Comparison of ENCODE assay signal across 28 cellular contexts in genomic region chr6:109031416-109031815, GRCh38.
"Had no signal": no experiment of that assay in that cellular context is flagged by ENCODE, and none has a peak within 500 bp of the region (broad histone marks: within the 10 kb centered on the region; RNA-seq: fewer than 3 reads in every experiment).

No MANE protein-coding gene starts in this region.

- DNase-seq: activated CD4-positive, alpha-beta memory T cell treated with anti-CD3 and anti-CD28 coated beads for 36 hours; activated CD4-positive, alpha-beta T cell treated with anti-CD3 and anti-CD28 coated beads, Interleukin-2, amount 10 ng/mL, durations not matched to agents 7 days and 5 days; activated CD4-positive, CD25-positive, alpha-beta regulatory T cell; activated CD8-positive, alpha-beta memory T cell treated with anti-CD3 and anti-CD28 coated beads, Interleukin-2, amount 50 U/mL, for 48 hours; activated effector memory CD4-positive, alpha-beta T cell treated with anti-CD3 and anti-CD28 coated beads, Interleukin-2, amount 50 U/mL, for 16 hours; activated naive CD4-positive, alpha-beta T cell treated with Interleukin-2 at 50 U/mL for 16 hours; activated naive CD8-positive, alpha-beta T cell treated with anti-CD3 and anti-CD28 coated beads, Interleukin-2, amount 50 U/mL, for 24 hours; activated T-cell treated with anti-CD3 and anti-CD28 coated beads, Interleukin-2, amount 50 U/mL, for 1 hour; amniotic stem cell; body of pancreas; KG1; NCI-H1092; NCI-H1417 treated with DMSO at 0.1 percent for 48 hours; NCI-H1694; NCI-H2029; NCI-H2107; NCI-H2171 treated with DMSO at 0.1 percent for 48 hours; NCI-H510A treated with DMSO at 0.1 percent for 48 hours; NK-92 treated with Interleukin-12 subunit alpha and Interleukin-12 subunit beta, amount 100 ng/mL, for 24 hours; OCI-M1; Peyer's patch; SIG-M5; T-helper 2 cell; T1000 had no signal

- H3K4me1 ChIP-seq: ascending aorta, body of pancreas, Peyer's patch had no signal

- H3K4me3 ChIP-seq: ascending aorta, body of pancreas, Peyer's patch had no signal

- H3K36me3 ChIP-seq: ascending aorta, Peyer's patch had no signal

- ATAC-seq: activated naive CD4-positive, alpha-beta T cell treated with anti-CD3 and anti-CD28 coated beads, Interleukin-2, amount 50 U/mL, for 72 hours; activated naive CD8-positive, alpha-beta T cell treated with anti-CD3 and anti-CD28 coated beads, Interleukin-2, amount 50 U/mL, for 24 hours; body of pancreas had no signal

- H3K27ac Mint-ChIP-seq: activated CD4-positive, alpha-beta memory T cell treated with anti-CD3 and anti-CD28 coated beads for 36 hours; activated CD4-positive, alpha-beta T cell treated with anti-CD3 and anti-CD28 coated beads, Interleukin-2, amount 10 ng/mL, durations not matched to agents 7 days and 5 days; activated naive CD4-positive, alpha-beta T cell treated with anti-CD3 and anti-CD28 coated beads, Interleukin-2, amount 50 U/mL, for 72 hours; activated naive CD8-positive, alpha-beta T cell treated with anti-CD3 and anti-CD28 coated beads, Interleukin-2, amount 50 U/mL, for 24 hours; activated T-helper 1 cell treated with anti-CD3 and anti-CD28 coated beads, Interleukin-12 subunit alpha, Interleukin-12 subunit beta, Interleukin-2, Interleukin-4 antibody, amounts not matched to agents 30 ng/mL and 10 ng/mL and 1 ng/mL, durations not matched to agents 14 hours and 24 hours and 36 hours had no signal

- H3K9me3 ChIP-seq: ascending aorta, body of pancreas, Peyer's patch had no signal

- H3K9me3 Mint-ChIP-seq: activated CD4-positive, alpha-beta memory T cell treated with anti-CD3 and anti-CD28 coated beads for 36 hours; activated CD4-positive, alpha-beta T cell treated with anti-CD3 and anti-CD28 coated beads, Interleukin-2, amount 10 ng/mL, durations not matched to agents 7 days and 5 days; activated naive CD4-positive, alpha-beta T cell treated with anti-CD3 and anti-CD28 coated beads, Interleukin-2, amount 50 U/mL, for 72 hours; activated naive CD8-positive, alpha-beta T cell treated with anti-CD3 and anti-CD28 coated beads, Interleukin-2, amount 50 U/mL, for 24 hours; activated T-helper 1 cell treated with anti-CD3 and anti-CD28 coated beads, Interleukin-12 subunit alpha, Interleukin-12 subunit beta, Interleukin-2, Interleukin-4 antibody, amounts not matched to agents 30 ng/mL and 10 ng/mL and 1 ng/mL, durations not matched to agents 14 hours and 24 hours and 36 hours; IgD-negative memory B cell had no signal

- H3K4me3 Mint-ChIP-seq: activated CD4-positive, alpha-beta memory T cell treated with anti-CD3 and anti-CD28 coated beads for 36 hours; activated CD4-positive, alpha-beta T cell treated with anti-CD3 and anti-CD28 coated beads, Interleukin-2, amount 10 ng/mL, durations not matched to agents 7 days and 5 days; activated naive CD8-positive, alpha-beta T cell treated with anti-CD3 and anti-CD28 coated beads, Interleukin-2, amount 50 U/mL, for 24 hours; activated T-helper 1 cell treated with anti-CD3 and anti-CD28 coated beads, Interleukin-12 subunit alpha, Interleukin-12 subunit beta, Interleukin-2, Interleukin-4 antibody, amounts not matched to agents 30 ng/mL and 10 ng/mL and 1 ng/mL, durations not matched to agents 14 hours and 24 hours and 36 hours; IgD-negative memory B cell had no signal

- H3K27me3 Mint-ChIP-seq: activated CD4-positive, alpha-beta memory T cell treated with anti-CD3 and anti-CD28 coated beads for 36 hours; activated naive CD8-positive, alpha-beta T cell treated with anti-CD3 and anti-CD28 coated beads, Interleukin-2, amount 50 U/mL, for 24 hours; IgD-negative memory B cell had no signal

- H3K27ac ChIP-seq: ascending aorta, body of pancreas, Peyer's patch had no signal

- H3K36me3 Mint-ChIP-seq: activated CD4-positive, alpha-beta memory T cell treated with anti-CD3 and anti-CD28 coated beads for 36 hours; activated naive CD4-positive, alpha-beta T cell treated with anti-CD3 and anti-CD28 coated beads, Interleukin-2, amount 50 U/mL, for 72 hours; IgD-negative memory B cell had no signal

- H3K27me3 ChIP-seq: ascending aorta, body of pancreas, Peyer's patch had no signal
